In genomic region chrX:16087081-16087480, GRCh38 we compare ENCODE assay signal across 17 cellular contexts. TPM values are rescaled to one million over a fixed set of nuclear protein-coding genes. Genes with fewer than 3 reads are reported as not detected.
DNase-seq lines count a peak whose midpoint lies in the region; ATAC-seq and TF ChIP-seq lines count a peak whose summit lies in the region.
"Had no signal": no experiment of that assay in that cellular context is flagged by ENCODE, and none has a peak within 500 bp of the region (broad histone marks: within the 10 kb centered on the region; RNA-seq: fewer than 3 reads in every experiment).

No MANE protein-coding gene starts in this region.

- ATAC-seq in T-cell (replicated peaks in 1 of 4), result no peak
- ATAC-seq: CD8-positive, alpha-beta T cell had no signal

- H3K36me3 Mint-ChIP-seq in nephron (ENCODE audit: low read depth) (no peaks in the 10 kb centered on the region), T-cell (no peaks in the 10 kb centered on the region)
- H3K36me3 Mint-ChIP-seq: CD8-positive, alpha-beta T cell had no signal

- H3K9me3 Mint-ChIP-seq in nephron (no peaks in the 10 kb centered on the region), T-cell (no peaks in the 10 kb centered on the region)
- H3K9me3 Mint-ChIP-seq: CD8-positive, alpha-beta T cell had no signal

- CTCF ChIA-PET in T-cell (lab: Charles Lee), result no interaction called here

- TF ChIP-seq CTCF in nephron (IDR thresholded peaks at IDR 0.05; ENCODE audit: unreplicated experiment in 3 of 3), result no peak
- TF ChIP-seq CTCF in coronary artery (IDR thresholded peaks at IDR 0.05), result no peak

- H3K27ac Mint-ChIP-seq in nephron (peak overlapping the region; percentile 66 to 88 (median 69)), T-cell (no peak overlapping the region)
- H3K27ac Mint-ChIP-seq: CD8-positive, alpha-beta T cell had no signal

- H3K9me3 ChIP-seq in HAP-1, result no peaks in the 10 kb centered on the region
- H3K9me3 ChIP-seq: Peyer's patch had no signal

- POLR2A ChIA-PET in T-cell (lab: Charles Lee), result no interaction called here

- in situ Hi-C loops in HAP-1 (cut with MboI; ENCODE audit: low sequenced_read_pairs), result no loop called here

- H3K27me3 ChIP-seq in HAP-1 (ENCODE audit: low read depth), result 0 out of 2 replicates have a peak, but pooled peaks cover 2% of the 10 kb centered on the region
- H3K27me3 ChIP-seq: Peyer's patch had no signal

- H3K4me1 ChIP-seq in HAP-1, result peaks cover 4% of the 10 kb centered on the region
- H3K4me1 ChIP-seq: Peyer's patch had no signal

- DNase-seq in HAP-1 (ENCODE audit: low spot score in 2 of 2), result peak; percentile 19 to 22
- peak; percentile 2 for DNase-seq in astrocyte of the hippocampus (ENCODE audit: low read depth, low spot score)
- DNase-seq in glomerular visceral epithelial cell (ENCODE audit: extremely low spot score), result peak; percentile 32
- no peak for DNase-seq in coronary artery (ENCODE audit: low spot score)
- no peak for DNase-seq in NCI-H446 treated with DMSO at 0.1 percent for 48 hours (lab: John Stamatoyannopoulos, UW)
- DNase-seq in T-cell, result no peak
- no peak for DNase-seq in cortex of kidney (lab: John Stamatoyannopoulos, UW)
- DNase-seq: CD8-positive, alpha-beta T cell; DMS 273 treated with DMSO at 0.1 percent for 48 hours; IMR-90; NCI-H82; Peyer's patch; SHP77 treated with DMSO at 0.1 percent for 48 hours had no signal

- H3K27ac ChIP-seq in coronary artery, result no peak overlapping the region
- H3K27ac ChIP-seq: Peyer's patch had no signal

- H3K4me3 ChIP-seq in HAP-1 (no peak overlapping the region), coronary artery (no peak overlapping the region)
- H3K4me3 ChIP-seq: Peyer's patch had no signal

- H3K4me3 Mint-ChIP-seq in nephron (no peak overlapping the region), T-cell (no peak overlapping the region)
- H3K4me3 Mint-ChIP-seq: CD8-positive, alpha-beta T cell had no signal

- H3K4me1 Mint-ChIP-seq in nephron (no peaks in the 10 kb centered on the region), T-cell (no peaks in the 10 kb centered on the region)

- no peaks in the 10 kb centered on the region for H3K36me3 ChIP-seq in HAP-1 (replicated peaks)
- H3K36me3 ChIP-seq: Peyer's patch had no signal

- H3K27me3 Mint-ChIP-seq in nephron (ENCODE audit: low read depth) (no peaks in the 10 kb centered on the region), T-cell (peaks cover 7 to 43% of the 10 kb centered on the region in 2 donors)

RNA-seq across cellular contexts. Expression of gene GRPR, which starts 36.3 kb away (rescaled TPM):
- total RNA-seq in T-cell, result under 1 TPM in 2 of 5 donors, not detected in 3; 0.16 to 0.32 TPM
- total RNA-seq: Daoy, H4, NCI-H460, Peyer's patch had no signal

Comparison
In these comparisons a context has a peak if more than half of its experiments do, and no peak if none do; other contexts are left out.
1. DNase-seq: peak in HAP-1 (2 of 2), astrocyte of the hippocampus (single experiment) and glomerular visceral epithelial cell (single experiment); none in coronary artery (single experiment), NCI-H446 treated with DMSO at 0.1 percent for 48 hours (single experiment), T-cell (0 of 34) and cortex of kidney (single experiment).
2. H3K27ac Mint-ChIP-seq: peak in nephron (3 of 3); none in T-cell (0 of 2).